In genomic region chr2:72144746-72145657, GRCh38 we compare ENCODE assay signal across 1 cellular context.
TF ChIP-seq lines count a peak whose summit lies in the region.

No MANE protein-coding gene starts in this region.

TF ChIP-seq in HEK293, 187 proteins besides CTCF, POLR2A, EP300 and RAD21 (continued from another document and continues in another):
- TF ChIP-seq, protein P1, sequence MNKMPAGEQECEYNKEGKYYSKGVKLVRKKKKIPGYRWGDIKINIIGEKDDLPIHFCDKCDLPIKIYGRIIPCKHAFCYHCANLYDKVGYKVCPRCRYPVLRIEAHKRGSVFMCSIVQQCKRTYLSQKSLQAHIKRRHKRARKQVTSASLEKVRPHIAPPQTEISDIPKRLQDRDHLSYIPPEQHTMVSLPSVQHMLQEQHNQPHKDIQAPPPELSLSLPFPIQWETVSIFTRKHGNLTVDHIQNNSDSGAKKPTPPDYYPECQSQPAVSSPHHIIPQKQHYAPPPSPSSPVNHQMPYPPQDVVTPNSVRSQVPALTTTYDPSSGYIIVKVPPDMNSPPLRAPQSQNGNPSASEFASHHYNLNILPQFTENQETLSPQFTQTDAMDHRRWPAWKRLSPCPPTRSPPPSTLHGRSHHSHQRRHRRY (tag by site-specific recombination; IDR thresholded peaks at IDR 0.05): no peak
- TF ChIP-seq ZNF777 (tag by site-specific recombination; IDR thresholded peaks at IDR 0.05; ENCODE audit: borderline replicate concordance): no peak
- no peak for TF ChIP-seq ZNF274 (IDR thresholded peaks at IDR 0.05; ENCODE audit: low read length)
- no peak for TF ChIP-seq ZNF274 (tag by site-specific recombination; IDR thresholded peaks at IDR 0.05; ENCODE audit: borderline replicate concordance)
- no peak for TF ChIP-seq IKZF3 (tag by site-specific recombination; IDR thresholded peaks at IDR 0.05)
- no peak for TF ChIP-seq MYNN (tag by site-specific recombination; IDR thresholded peaks at IDR 0.05; ENCODE audit: borderline replicate concordance)
- TF ChIP-seq YY1 (tag by site-specific recombination; IDR thresholded peaks at IDR 0.05): no peak
- no peak for TF ChIP-seq ZNF350 (tag by site-specific recombination; IDR thresholded peaks at IDR 0.05)
- TF ChIP-seq ZNF324 (tag by site-specific recombination; IDR thresholded peaks at IDR 0.05): no peak
- TF ChIP-seq GLI2 (tag by site-specific recombination; IDR thresholded peaks at IDR 0.05; ENCODE audit: borderline replicate concordance, low read depth): no peak
- TF ChIP-seq GLIS2 (tag by site-specific recombination; IDR thresholded peaks at IDR 0.05): peak; percentile 57; the same call in 1 of the 2 replicates
- TF ChIP-seq, protein P2, sequence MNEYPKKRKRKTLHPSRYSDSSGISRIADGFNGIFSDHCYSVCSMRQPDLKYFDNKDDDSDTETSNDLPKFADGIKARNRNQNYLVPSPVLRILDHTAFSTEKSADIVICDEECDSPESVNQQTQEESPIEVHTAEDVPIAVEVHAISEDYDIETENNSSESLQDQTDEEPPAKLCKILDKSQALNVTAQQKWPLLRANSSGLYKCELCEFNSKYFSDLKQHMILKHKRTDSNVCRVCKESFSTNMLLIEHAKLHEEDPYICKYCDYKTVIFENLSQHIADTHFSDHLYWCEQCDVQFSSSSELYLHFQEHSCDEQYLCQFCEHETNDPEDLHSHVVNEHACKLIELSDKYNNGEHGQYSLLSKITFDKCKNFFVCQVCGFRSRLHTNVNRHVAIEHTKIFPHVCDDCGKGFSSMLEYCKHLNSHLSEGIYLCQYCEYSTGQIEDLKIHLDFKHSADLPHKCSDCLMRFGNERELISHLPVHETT (tag by site-specific recombination; IDR thresholded peaks at IDR 0.05): no peak
- no peak for TF ChIP-seq ZNF785 (tag by site-specific recombination; IDR thresholded peaks at IDR 0.05)
- no peak for TF ChIP-seq ZNF621 (tag by site-specific recombination; IDR thresholded peaks at IDR 0.05)
- TF ChIP-seq ZBTB44 (tag by site-specific recombination; IDR thresholded peaks at IDR 0.05): no peak
- TF ChIP-seq ZNF175 (tag by site-specific recombination; IDR thresholded peaks at IDR 0.05): no peak
- TF ChIP-seq ZNF248 (tag by site-specific recombination; IDR thresholded peaks at IDR 0.05): no peak
- no peak for TF ChIP-seq ZNF571 (tag by site-specific recombination; IDR thresholded peaks at IDR 0.05)
- no peak for TF ChIP-seq ZNF169 (tag by site-specific recombination; IDR thresholded peaks at IDR 0.05)
- no peak for TF ChIP-seq ZNF558 (tag by site-specific recombination; IDR thresholded peaks at IDR 0.05)
- no peak for TF ChIP-seq ZFHX2 (tag by site-specific recombination; conservative IDR thresholded peaks at IDR 0.05)
- TF ChIP-seq ZNF560 (tag by site-specific recombination; IDR thresholded peaks at IDR 0.05; ENCODE audit: borderline replicate concordance): no peak
- no peak for TF ChIP-seq ZNF148 (tag by site-specific recombination; IDR thresholded peaks at IDR 0.05; ENCODE audit: borderline replicate concordance)
- TF ChIP-seq ZNF48 (tag by site-specific recombination; IDR thresholded peaks at IDR 0.05): no peak
- TF ChIP-seq ZNF549 (tag by site-specific recombination; IDR thresholded peaks at IDR 0.05): no peak
- TF ChIP-seq, protein P3, sequence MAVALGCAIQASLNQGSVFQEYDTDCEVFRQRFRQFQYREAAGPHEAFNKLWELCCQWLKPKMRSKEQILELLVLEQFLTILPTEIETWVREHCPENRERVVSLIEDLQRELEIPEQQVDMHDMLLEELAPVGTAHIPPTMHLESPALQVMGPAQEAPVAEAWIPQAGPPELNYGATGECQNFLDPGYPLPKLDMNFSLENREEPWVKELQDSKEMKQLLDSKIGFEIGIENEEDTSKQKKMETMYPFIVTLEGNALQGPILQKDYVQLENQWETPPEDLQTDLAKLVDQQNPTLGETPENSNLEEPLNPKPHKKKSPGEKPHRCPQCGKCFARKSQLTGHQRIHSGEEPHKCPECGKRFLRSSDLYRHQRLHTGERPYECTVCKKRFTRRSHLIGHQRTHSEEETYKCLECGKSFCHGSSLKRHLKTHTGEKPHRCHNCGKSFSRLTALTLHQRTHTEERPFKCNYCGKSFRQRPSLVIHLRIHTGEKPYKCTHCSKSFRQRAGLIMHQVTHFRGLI (tag by site-specific recombination; IDR thresholded peaks at IDR 0.05): no peak
- no peak for TF ChIP-seq HOXA7 (CRISPR knock-in tag; IDR thresholded peaks at IDR 0.05; ENCODE audit: borderline replicate concordance)
- no peak for TF ChIP-seq ZNF521 (tag by site-specific recombination; IDR thresholded peaks at IDR 0.05)
- TF ChIP-seq ZNF114 (tag by site-specific recombination; IDR thresholded peaks at IDR 0.05): no peak
- no peak for TF ChIP-seq ZNF707 (tag by site-specific recombination; IDR thresholded peaks at IDR 0.05)
- TF ChIP-seq ZNF623 (tag by site-specific recombination; IDR thresholded peaks at IDR 0.05): no peak
- TF ChIP-seq ZNF585B (tag by site-specific recombination; IDR thresholded peaks at IDR 0.05): no peak
- no peak for TF ChIP-seq ZNF529 (tag by site-specific recombination; IDR thresholded peaks at IDR 0.05; ENCODE audit: insufficient replicate concordance)
- peak; percentile 75 for TF ChIP-seq ZNF341 (tag by site-specific recombination; IDR thresholded peaks at IDR 0.05; ENCODE audit: low read depth)
- no peak for TF ChIP-seq ZNF514 (tag by site-specific recombination; IDR thresholded peaks at IDR 0.05)
- TF ChIP-seq ZNF76 (tag by site-specific recombination; IDR thresholded peaks at IDR 0.05; ENCODE audit: borderline replicate concordance, low read depth): no peak
- TF ChIP-seq SP7 (tag by site-specific recombination; IDR thresholded peaks at IDR 0.05): 0 out of 2 replicates have a peak, but pooled peaks have one; percentile 25
- TF ChIP-seq ZNF280D (tag by site-specific recombination; IDR thresholded peaks at IDR 0.05): no peak
- TF ChIP-seq, protein P4, sequence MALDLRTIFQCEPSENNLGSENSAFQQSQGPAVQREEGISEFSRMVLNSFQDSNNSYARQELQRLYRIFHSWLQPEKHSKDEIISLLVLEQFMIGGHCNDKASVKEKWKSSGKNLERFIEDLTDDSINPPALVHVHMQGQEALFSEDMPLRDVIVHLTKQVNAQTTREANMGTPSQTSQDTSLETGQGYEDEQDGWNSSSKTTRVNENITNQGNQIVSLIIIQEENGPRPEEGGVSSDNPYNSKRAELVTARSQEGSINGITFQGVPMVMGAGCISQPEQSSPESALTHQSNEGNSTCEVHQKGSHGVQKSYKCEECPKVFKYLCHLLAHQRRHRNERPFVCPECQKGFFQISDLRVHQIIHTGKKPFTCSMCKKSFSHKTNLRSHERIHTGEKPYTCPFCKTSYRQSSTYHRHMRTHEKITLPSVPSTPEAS (tag by site-specific recombination; IDR thresholded peaks at IDR 0.05): peak; percentile 42; the same call in 1 of the 2 replicates
- peak; percentile 90 for TF ChIP-seq ZNF629 (tag by site-specific recombination; IDR thresholded peaks at IDR 0.05)
- TF ChIP-seq, protein P5, sequence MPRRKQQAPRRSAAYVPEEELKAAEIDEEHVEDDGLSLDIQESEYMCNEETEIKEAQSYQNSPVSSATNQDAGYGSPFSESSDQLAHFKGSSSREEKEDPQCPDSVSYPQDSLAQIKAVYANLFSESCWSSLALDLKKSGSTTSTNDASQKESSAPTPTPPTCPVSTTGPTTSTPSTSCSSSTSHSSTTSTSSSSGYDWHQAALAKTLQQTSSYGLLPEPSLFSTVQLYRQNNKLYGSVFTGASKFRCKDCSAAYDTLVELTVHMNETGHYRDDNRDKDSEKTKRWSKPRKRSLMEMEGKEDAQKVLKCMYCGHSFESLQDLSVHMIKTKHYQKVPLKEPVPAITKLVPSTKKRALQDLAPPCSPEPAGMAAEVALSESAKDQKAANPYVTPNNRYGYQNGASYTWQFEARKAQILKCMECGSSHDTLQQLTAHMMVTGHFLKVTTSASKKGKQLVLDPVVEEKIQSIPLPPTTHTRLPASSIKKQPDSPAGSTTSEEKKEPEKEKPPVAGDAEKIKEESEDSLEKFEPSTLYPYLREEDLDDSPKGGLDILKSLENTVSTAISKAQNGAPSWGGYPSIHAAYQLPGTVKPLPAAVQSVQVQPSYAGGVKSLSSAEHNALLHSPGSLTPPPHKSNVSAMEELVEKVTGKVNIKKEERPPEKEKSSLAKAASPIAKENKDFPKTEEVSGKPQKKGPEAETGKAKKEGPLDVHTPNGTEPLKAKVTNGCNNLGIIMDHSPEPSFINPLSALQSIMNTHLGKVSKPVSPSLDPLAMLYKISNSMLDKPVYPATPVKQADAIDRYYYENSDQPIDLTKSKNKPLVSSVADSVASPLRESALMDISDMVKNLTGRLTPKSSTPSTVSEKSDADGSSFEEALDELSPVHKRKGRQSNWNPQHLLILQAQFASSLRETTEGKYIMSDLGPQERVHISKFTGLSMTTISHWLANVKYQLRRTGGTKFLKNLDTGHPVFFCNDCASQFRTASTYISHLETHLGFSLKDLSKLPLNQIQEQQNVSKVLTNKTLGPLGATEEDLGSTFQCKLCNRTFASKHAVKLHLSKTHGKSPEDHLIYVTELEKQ (tag by site-specific recombination; IDR thresholded peaks at IDR 0.05; ENCODE audit: borderline replicate concordance): no peak
- no peak for TF ChIP-seq ZSCAN16 (tag by site-specific recombination; IDR thresholded peaks at IDR 0.05)
- TF ChIP-seq, protein P6, sequence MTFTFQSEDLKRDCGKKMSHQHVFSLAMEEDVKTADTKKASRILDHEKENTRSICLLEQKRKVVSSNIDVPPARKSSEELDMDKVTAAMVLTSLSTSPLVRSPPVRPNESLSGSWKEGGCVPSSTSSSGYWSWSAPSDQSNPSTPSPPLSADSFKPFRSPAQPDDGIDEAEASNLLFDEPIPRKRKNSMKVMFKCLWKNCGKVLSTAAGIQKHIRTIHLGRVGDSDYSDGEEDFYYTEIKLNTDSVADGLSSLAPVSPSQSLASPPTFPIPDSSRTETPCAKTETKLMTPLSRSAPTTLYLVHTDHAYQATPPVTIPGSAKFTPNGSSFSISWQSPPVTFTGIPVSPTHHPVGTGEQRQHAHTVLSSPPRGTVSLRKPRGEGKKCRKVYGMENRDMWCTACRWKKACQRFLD (tag by site-specific recombination; IDR thresholded peaks at IDR 0.05): no peak
- TF ChIP-seq ZNF548 (tag by site-specific recombination; IDR thresholded peaks at IDR 0.05): no peak; the same call in 1 of the 2 replicates
- TF ChIP-seq ZNF664 (tag by site-specific recombination; IDR thresholded peaks at IDR 0.05): no peak
- peak; percentile 72 for TF ChIP-seq GLIS1 (tag by site-specific recombination; IDR thresholded peaks at IDR 0.05)
- no peak for TF ChIP-seq ZNF19 (tag by site-specific recombination; IDR thresholded peaks at IDR 0.05; ENCODE audit: low read depth)
- no peak for TF ChIP-seq ZNF510 (tag by site-specific recombination; IDR thresholded peaks at IDR 0.05; ENCODE audit: insufficient replicate concordance)
- no peak for TF ChIP-seq ZNF133 (tag by site-specific recombination; IDR thresholded peaks at IDR 0.05)
